In genomic region chr2:85405076-85405402, GRCh38 we compare ENCODE assay signal across 9 cellular contexts. TPM values are rescaled to one million over a fixed set of nuclear protein-coding genes. Genes with fewer than 3 reads are reported as not detected.
DNase-seq lines count a peak whose midpoint lies in the region; ATAC-seq and TF ChIP-seq lines count a peak whose summit lies in the region.
"Had no signal": no experiment of that assay in that cellular context is flagged by ENCODE, and none has a peak within 500 bp of the region (broad histone marks: within the 10 kb centered on the region; RNA-seq: fewer than 3 reads in every experiment).

No MANE protein-coding gene starts in this region.

- peaks cover 31% of the 10 kb centered on the region for H3K4me1 Mint-ChIP-seq in CD8-positive, alpha-beta T cell (ENCODE audit: low read depth)
- peaks cover 33% of the 10 kb centered on the region for H3K4me1 Mint-ChIP-seq in central memory CD8-positive, alpha-beta T cell
- H3K4me1 Mint-ChIP-seq in osteocyte (ENCODE audit: unreplicated experiment): peaks cover 28% of the 10 kb centered on the region

- H3K9me3 ChIP-seq in CD8-positive, alpha-beta T cell (ENCODE audit: low read length): no peaks in the 10 kb centered on the region
- H3K9me3 ChIP-seq in MG63: peaks cover 10% of the 10 kb centered on the region
- H3K9me3 ChIP-seq: Peyer's patch had no signal

- DNase-seq in CD8-positive, alpha-beta T cell: no peak
- no peak for DNase-seq in MG63
- DNase-seq in central memory CD8-positive, alpha-beta T cell (ENCODE audit: low spot score in 2 of 2): no peak
- DNase-seq in osteocyte (ENCODE audit: extremely low spot score, unreplicated experiment): no peak
- DNase-seq in stimulated activated CD8-positive, alpha-beta memory T cell treated with anti-CD3 and anti-CD28 coated beads, Interleukin-4, amount 100 ng/mL, for 48 hours: no peak
- DNase-seq in posterior cingulate gyrus: no peak
- no peak for DNase-seq in DMS53 treated with DMSO at 0.1 percent for 48 hours (lab: John Stamatoyannopoulos, UW; ENCODE audit: unreplicated experiment)
- DNase-seq in Ammon's horn (ENCODE audit: low spot score): no peak

- TF ChIP-seq CTCF in CD8-positive, alpha-beta T cell (IDR thresholded peaks at IDR 0.05): no peak
- TF ChIP-seq CTCF in osteocyte (IDR thresholded peaks at IDR 0.05): no peak

- no peaks in the 10 kb centered on the region for H3K27me3 ChIP-seq in CD8-positive, alpha-beta T cell (ENCODE audit: insufficient read depth, low read length)
- no peaks in the 10 kb centered on the region for H3K27me3 ChIP-seq in MG63
- H3K27me3 ChIP-seq: Peyer's patch had no signal

- no peak overlapping the region for H3K27ac ChIP-seq in CD8-positive, alpha-beta T cell (ENCODE audit: low read depth, low read length)

- H3K4me3 Mint-ChIP-seq in CD8-positive, alpha-beta T cell: no peak overlapping the region
- peak overlapping the region; percentile 22 for H3K4me3 Mint-ChIP-seq in central memory CD8-positive, alpha-beta T cell
- peak overlapping the region; percentile 64 for H3K4me3 Mint-ChIP-seq in osteocyte (ENCODE audit: unreplicated experiment)

- H3K9me3 Mint-ChIP-seq in CD8-positive, alpha-beta T cell: peaks cover 5% of the 10 kb centered on the region
- H3K9me3 Mint-ChIP-seq in central memory CD8-positive, alpha-beta T cell: peaks cover 12% of the 10 kb centered on the region
- no peaks in the 10 kb centered on the region for H3K9me3 Mint-ChIP-seq in osteocyte (ENCODE audit: unreplicated experiment)

- intact Hi-C loops in CD8-positive, alpha-beta T cell (cut with DNase I, micrococcal nuclease): no loop called here
- intact Hi-C loops in posterior cingulate gyrus (cut with DNase I): no loop called here

- POLR2A ChIA-PET in CD8-positive, alpha-beta T cell (lab: Charles Lee): interaction anchor here (0.5 to 1.7 kb wide), 2 partner anchors 56 to 78 kb away, joined by 5 read pairs; partner anchors contain the start of gene TGOLN2

- H3K36me3 Mint-ChIP-seq in CD8-positive, alpha-beta T cell: peaks cover 4% of the 10 kb centered on the region
- peaks cover 14% of the 10 kb centered on the region for H3K36me3 Mint-ChIP-seq in central memory CD8-positive, alpha-beta T cell (ENCODE audit: insufficient read depth)
- peaks cover 4% of the 10 kb centered on the region for H3K36me3 Mint-ChIP-seq in osteocyte (ENCODE audit: unreplicated experiment)

- CTCF ChIA-PET in CD8-positive, alpha-beta T cell (lab: Charles Lee): interaction anchor here (0.6 to 1.3 kb wide), 2 partner anchors 30 to 152 kb away, joined by 3 to 5 read pairs; no protein-coding TSS in a partner anchor

- no peaks in the 10 kb centered on the region for H3K27me3 Mint-ChIP-seq in CD8-positive, alpha-beta T cell (ENCODE audit: low read depth)
- no peaks in the 10 kb centered on the region for H3K27me3 Mint-ChIP-seq in central memory CD8-positive, alpha-beta T cell
- no peaks in the 10 kb centered on the region for H3K27me3 Mint-ChIP-seq in osteocyte (ENCODE audit: unreplicated experiment)

- peaks cover 40% of the 10 kb centered on the region for H3K4me1 ChIP-seq in CD8-positive, alpha-beta T cell (ENCODE audit: insufficient read depth, low read length)

- no peak for ATAC-seq in CD8-positive, alpha-beta T cell
- no peak for ATAC-seq in central memory CD8-positive, alpha-beta T cell (replicated peaks; ENCODE audit: extremely low read depth, poor library complexity, severe bottlenecking)

- no peaks in the 10 kb centered on the region for H3K36me3 ChIP-seq in CD8-positive, alpha-beta T cell (ENCODE audit: insufficient read depth, low read length)
- H3K36me3 ChIP-seq in MG63: peaks cover 51% of the 10 kb centered on the region

- no peak overlapping the region for H3K27ac Mint-ChIP-seq in CD8-positive, alpha-beta T cell
- H3K27ac Mint-ChIP-seq in central memory CD8-positive, alpha-beta T cell (ENCODE audit: low read depth): no peak overlapping the region
- H3K27ac Mint-ChIP-seq in osteocyte (ENCODE audit: unreplicated experiment): peak overlapping the region; percentile 94

- H3K4me3 ChIP-seq in CD8-positive, alpha-beta T cell (ENCODE audit: low read depth, low read length): peak overlapping the region; percentile 10
- peak overlapping the region; percentile 10 for H3K4me3 ChIP-seq in MG63
- H3K4me3 ChIP-seq: Peyer's patch had no signal

RNA-seq across cellular contexts. Expression of gene CAPG, which starts 5.1 kb away (rescaled TPM):
- 1 to 10 TPM; 2.4 to 3.6 TPM for total RNA-seq in CD8-positive, alpha-beta T cell
- 283 and 538 TPM in 2 replicates for total RNA-seq in MG63 (2014; rRNA removed; shearing (Covaris generic); ENCODE audit: low replicate concordance)
- total RNA-seq in osteocyte: 32.2 and 32.8 TPM in 2 replicates

RNA-seq across cellular contexts. Expression of gene SH2D6, which starts 13.5 kb away (rescaled TPM):
- under 1 TPM; 0.33 to 0.44 TPM for total RNA-seq in CD8-positive, alpha-beta T cell
- total RNA-seq in MG63 (2014; rRNA removed; shearing (Covaris generic); ENCODE audit: low replicate concordance): 0.76 and 1.2 TPM in 2 replicates
- total RNA-seq in osteocyte: 0.51 and 1.6 TPM in 2 replicates

RNA-seq across cellular contexts. Expression of gene ELMOD3, which starts 50.5 kb away (rescaled TPM):
- 10 to 100 TPM; 10.8 to 12.1 TPM for total RNA-seq in CD8-positive, alpha-beta T cell
- total RNA-seq in MG63 (2014; rRNA removed; shearing (Covaris generic); ENCODE audit: low replicate concordance): 3.9 and 25.3 TPM in 2 replicates
- 19.6 and 21.1 TPM in 2 replicates for total RNA-seq in osteocyte

RNA-seq across cellular contexts. Expression of gene RETSAT, which starts 50.7 kb away (rescaled TPM):
- 10 to 100 TPM; 19.0 to 19.6 TPM for total RNA-seq in CD8-positive, alpha-beta T cell
- 28.3 and 40.1 TPM in 2 replicates for total RNA-seq in MG63 (2014; rRNA removed; shearing (Covaris generic); ENCODE audit: low replicate concordance)
- 34.1 and 38.8 TPM in 2 replicates for total RNA-seq in osteocyte
